In genomic region chr5:73304381-73304780, GRCh38 we compare ENCODE assay signal across 18 cellular contexts.
DNase-seq lines count a peak whose midpoint lies in the region; TF ChIP-seq lines count a peak whose summit lies in the region.
"Had no signal": no experiment of that assay in that cellular context is flagged by ENCODE, and none has a peak within 500 bp of the region (broad histone marks: within the 10 kb centered on the region; RNA-seq: fewer than 3 reads in every experiment).

No MANE protein-coding gene starts in this region.

- H3K36me3 ChIP-seq in brain microvascular endothelial cell (replicated peaks) = no peaks in the 10 kb centered on the region
- H3K36me3 ChIP-seq: SJSA1 had no signal

- H3K27me3 ChIP-seq in brain microvascular endothelial cell (replicated peaks) = no peaks in the 10 kb centered on the region
- H3K27me3 ChIP-seq: SJSA1 had no signal

- TF ChIP-seq CTCF in brain microvascular endothelial cell (IDR thresholded peaks at IDR 0.05; ENCODE audit: low read depth, low read length, missing control alignments) = no peak

- DNase-seq in AG08395 (ENCODE audit: low spot score) = peak; percentile 46
- peak; percentile 46 for DNase-seq in GM04503 (ENCODE audit: low read depth)
- peak; percentile 73 for DNase-seq in amniotic epithelial cell (ENCODE audit: low read depth)
- peak; percentile 96 for DNase-seq in kidney glomerular epithelial cell (lab: John Stamatoyannopoulos, UW)
- no peak for DNase-seq in HuH-7 (ENCODE audit: low spot score)
- DNase-seq in posterior cingulate gyrus = no peak
- DNase-seq in brain microvascular endothelial cell = no peak
- DNase-seq in MV-4-11 (lab: John Stamatoyannopoulos, UW) = no peak
- DNase-seq: C1 segment of cervical spinal cord; DND-41; GF-D8; GOT3; KG1; NCI-H1092; NCI-H2107; NCI-H69; NK-92 treated with Interleukin-12 subunit alpha and Interleukin-12 subunit beta, amount 100 ng/mL, for 24 hours had no signal

- no peak overlapping the region for H3K27ac ChIP-seq in brain microvascular endothelial cell
- H3K27ac ChIP-seq: SJSA1 had no signal

- intact Hi-C loops in posterior cingulate gyrus (cut with DNase I) = no loop called here

- in situ Hi-C loops in brain microvascular endothelial cell (cut with HindIII; ENCODE audit: low pct_ligation_motif_present, low sequenced_read_pairs) = loop anchor here (25.0 kb wide), 1 partner anchor 133 kb away; the partner anchor contains the start of gene FOXD1

- no peak overlapping the region for H3K4me3 ChIP-seq in brain microvascular endothelial cell (ENCODE audit: low read depth, low read length)
- H3K4me3 ChIP-seq: SJSA1 had no signal

Comparison
In these comparisons a context has a peak if more than half of its experiments do, and no peak if none do; other contexts are left out.
1. DNase-seq: peak in AG08395 (single experiment), GM04503 (single experiment), amniotic epithelial cell (single experiment) and kidney glomerular epithelial cell (single experiment); none in HuH-7 (single experiment), posterior cingulate gyrus (0 of 10), brain microvascular endothelial cell (single experiment) and MV-4-11 (single experiment).